36 cellular contexts compared by ENCODE assay signal in the genomic region with DNA sequence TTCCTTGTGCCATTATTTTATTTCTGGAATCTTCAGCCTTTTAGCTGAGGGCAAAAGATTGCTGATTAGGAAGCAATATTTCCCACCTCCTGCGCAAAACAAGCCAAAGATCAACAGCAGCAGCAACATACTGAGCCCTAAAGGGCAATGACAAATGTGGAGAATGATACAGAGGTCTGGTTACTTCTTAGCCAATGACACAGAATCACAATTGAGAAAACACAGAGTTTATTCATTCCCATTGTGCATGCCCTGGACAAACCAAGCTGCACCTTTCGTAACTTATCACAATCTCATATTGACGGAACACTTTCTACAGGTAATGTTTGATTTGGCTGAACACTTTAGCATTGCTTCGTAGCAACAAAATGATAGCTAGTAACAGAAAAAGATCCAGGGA. TPM values are rescaled to one million over a fixed set of nuclear protein-coding genes. Genes with fewer than 3 reads are reported as not detected.
"Had no signal": no experiment of that assay in that cellular context is flagged by ENCODE, and none has a peak within 500 bp of the region (broad histone marks: within the 10 kb centered on the region; RNA-seq: fewer than 3 reads in every experiment).

No MANE protein-coding gene starts in this region.

- H3K4me3 ChIP-seq: breast epithelium, cardiac muscle cell, colonic mucosa, esophagus squamous epithelium, gastroesophageal sphincter, heart right ventricle had no signal

- H3K27me3 Mint-ChIP-seq: activated CD4-positive, alpha-beta memory T cell treated with anti-CD3 and anti-CD28 coated beads, Interleukin-2, amount 10 ng/mL, durations not matched to agents 7 days and 5 days; activated CD4-positive, alpha-beta T cell treated with anti-CD3 and anti-CD28 coated beads, Interleukin-2, amount 10 ng/mL, durations not matched to agents 7 days and 5 days; activated naive CD8-positive, alpha-beta T cell had no signal

- H3K27ac Mint-ChIP-seq: activated CD4-positive, alpha-beta memory T cell treated with anti-CD3 and anti-CD28 coated beads, Interleukin-2, amount 10 ng/mL, durations not matched to agents 7 days and 5 days; activated CD4-positive, alpha-beta T cell treated with anti-CD3 and anti-CD28 coated beads, Interleukin-2, amount 10 ng/mL, durations not matched to agents 7 days and 5 days; activated naive CD8-positive, alpha-beta T cell; activated T-cell treated with anti-CD3 and anti-CD28 coated beads, Interleukin-2, amount 50 U/mL, for 24 hours; activated T-cell treated with anti-CD3 and anti-CD28 coated beads, Interleukin-2, amount 50 U/mL, for 72 hours; brain; WTC11 had no signal

- FAIRE-seq: endometrium, endothelial cell of umbilical vein had no signal

- H3K4me1 Mint-ChIP-seq: activated CD4-positive, alpha-beta memory T cell treated with anti-CD3 and anti-CD28 coated beads, Interleukin-2, amount 10 ng/mL, durations not matched to agents 7 days and 5 days; activated CD4-positive, alpha-beta T cell treated with anti-CD3 and anti-CD28 coated beads, Interleukin-2, amount 10 ng/mL, durations not matched to agents 7 days and 5 days; brain; WTC11 had no signal

- H3K4me1 ChIP-seq: breast epithelium, colonic mucosa, esophagus squamous epithelium, gastroesophageal sphincter, heart right ventricle had no signal

- H3K36me3 Mint-ChIP-seq: activated naive CD8-positive, alpha-beta T cell; brain; WTC11 had no signal

- H3K27ac ChIP-seq: breast epithelium, cardiac muscle cell, colonic mucosa, epithelial cell of prostate, esophagus squamous epithelium, gastroesophageal sphincter, heart right ventricle had no signal

- H3K36me3 ChIP-seq: breast epithelium, cardiac muscle cell, colonic mucosa, esophagus squamous epithelium, gastroesophageal sphincter, heart right ventricle had no signal

- H3K9me3 Mint-ChIP-seq: activated CD4-positive, alpha-beta memory T cell treated with anti-CD3 and anti-CD28 coated beads, Interleukin-2, amount 10 ng/mL, durations not matched to agents 7 days and 5 days; activated CD4-positive, alpha-beta T cell treated with anti-CD3 and anti-CD28 coated beads, Interleukin-2, amount 10 ng/mL, durations not matched to agents 7 days and 5 days; activated T-cell treated with anti-CD3 and anti-CD28 coated beads, Interleukin-2, amount 50 U/mL, for 24 hours; activated T-cell treated with anti-CD3 and anti-CD28 coated beads, Interleukin-2, amount 50 U/mL, for 72 hours; brain; WTC11 had no signal

- DNase-seq: activated CD4-positive, alpha-beta memory T cell treated with anti-CD3 and anti-CD28 coated beads, Interleukin-2, amount 10 ng/mL, durations not matched to agents 7 days and 5 days; activated CD4-positive, alpha-beta T cell treated with anti-CD3 and anti-CD28 coated beads for 1 hour; activated CD4-positive, alpha-beta T cell treated with anti-CD3 and anti-CD28 coated beads for 4 hours; activated CD4-positive, alpha-beta T cell treated with anti-CD3 and anti-CD28 coated beads, Interleukin-2, amount 10 ng/mL, durations not matched to agents 7 days and 5 days; activated CD4-positive, alpha-beta T cell treated with anti-CD3 and anti-CD28 coated beads, Interleukin-2, amount 50 U/mL, for 4 hours; activated CD8-positive, alpha-beta memory T cell treated with anti-CD3 and anti-CD28 coated beads, Interleukin-2, amount 50 U/mL, for 48 hours; activated gamma-delta T cell treated with Interleukin-2 at 50 U/mL for 16 hours; activated naive CD4-positive, alpha-beta T cell treated with anti-CD3 and anti-CD28 coated beads, Interleukin-2, amount 50 U/mL, for 16 hours; activated naive CD4-positive, alpha-beta T cell treated with Interleukin-2 at 50 U/mL for 16 hours; activated T-cell treated with anti-CD3 and anti-CD28 coated beads for 4 hours; activated T-cell treated with anti-CD3 and anti-CD28 coated beads, Interleukin-2, amount 50 U/mL, for 24 hours; activated T-cell treated with anti-CD3 and anti-CD28 coated beads, Interleukin-2, amount 50 U/mL, for 72 hours; amniotic stem cell; anterior cingulate cortex; central memory CD4-positive, alpha-beta T cell; cerebellar nuclear complex; colonic mucosa; effector CD8-positive, alpha-beta T cell; esophagus squamous epithelium; foreskin melanocyte; heart right ventricle; T-helper 2 cell had no signal

- H3K4me3 Mint-ChIP-seq: activated CD4-positive, alpha-beta memory T cell treated with anti-CD3 and anti-CD28 coated beads, Interleukin-2, amount 10 ng/mL, durations not matched to agents 7 days and 5 days; activated CD4-positive, alpha-beta T cell treated with anti-CD3 and anti-CD28 coated beads, Interleukin-2, amount 10 ng/mL, durations not matched to agents 7 days and 5 days; activated naive CD8-positive, alpha-beta T cell; activated T-cell treated with anti-CD3 and anti-CD28 coated beads, Interleukin-2, amount 50 U/mL, for 24 hours; activated T-cell treated with anti-CD3 and anti-CD28 coated beads, Interleukin-2, amount 50 U/mL, for 72 hours; brain; WTC11 had no signal

- H3K9me3 ChIP-seq: breast epithelium, colonic mucosa, esophagus squamous epithelium, gastroesophageal sphincter, heart right ventricle had no signal

- H3K27me3 ChIP-seq: cardiac muscle cell, colonic mucosa, esophagus squamous epithelium, gastroesophageal sphincter had no signal

- ATAC-seq: activated T-cell treated with anti-CD3 and anti-CD28 coated beads, Interleukin-2, amount 50 U/mL, for 72 hours; gastroesophageal sphincter; heart right ventricle; WTC11 had no signal

RNA-seq across cellular contexts. Expression of gene F9, which starts 13.4 kb away (rescaled TPM):
- total RNA-seq: activated CD4-positive, alpha-beta memory T cell treated with anti-CD3 and anti-CD28 coated beads, Interleukin-2, amount 10 ng/mL, durations not matched to agents 7 days and 5 days; activated CD4-positive, alpha-beta T cell treated with anti-CD3 and anti-CD28 coated beads, Interleukin-2, amount 10 ng/mL, durations not matched to agents 7 days and 5 days; activated T-cell treated with anti-CD3 and anti-CD28 coated beads, Interleukin-2, amount 50 U/mL, for 72 hours; breast epithelium; cardiac muscle cell; dermis microvascular lymphatic vessel endothelial cell; endothelial cell of umbilical vein; esophagus squamous epithelium; fibroblast of lung; fibroblast of villous mesenchyme; gastroesophageal sphincter; glomerular endothelial cell; heart right ventricle; T-helper 1 cell treated with Interleukin-12 subunit alpha and Interleukin-12 subunit beta and Interleukin-4 antibody, amounts not matched to agents 30 ng/mL and 1 ng/mL, for 36 hours had no signal
